In the genomic region with DNA sequence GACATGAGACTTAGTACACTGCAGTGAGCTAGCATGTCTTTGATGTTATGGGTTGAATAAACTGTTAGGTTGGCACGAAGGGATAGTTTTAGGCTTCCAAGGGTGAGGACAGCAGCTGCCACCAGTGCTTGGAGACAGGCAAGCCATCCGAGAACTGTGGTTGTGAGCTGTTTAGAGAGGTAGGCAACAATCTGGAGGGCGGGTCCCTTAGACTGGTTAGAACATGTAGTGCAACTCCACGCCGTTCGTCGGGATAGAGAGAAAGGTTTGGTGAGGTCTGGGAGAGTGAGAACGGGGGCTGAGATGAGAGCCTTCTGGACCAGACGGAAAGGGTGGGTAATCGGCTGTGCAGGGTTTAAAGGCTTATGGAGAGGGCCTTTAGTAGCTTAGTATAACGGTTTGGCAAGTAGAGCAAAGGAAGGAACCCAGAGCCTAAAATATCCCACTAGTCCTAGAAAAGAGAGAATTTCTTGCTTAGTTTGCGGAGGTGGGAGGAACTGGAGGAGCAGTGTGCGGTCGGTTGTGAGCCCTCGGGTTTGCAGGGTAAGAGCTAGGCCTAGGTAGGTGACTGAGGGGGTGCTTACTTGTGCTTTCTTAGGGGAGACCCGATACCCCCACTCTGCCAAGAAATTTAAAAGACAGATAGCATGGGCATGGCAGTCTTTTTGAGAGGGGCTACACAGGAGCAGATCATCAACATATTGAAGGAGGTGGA, we compare ENCODE assay signal across 19 cellular contexts.
DNase-seq lines count a peak whose midpoint lies in the region; TF ChIP-seq lines count a peak whose summit lies in the region.
"Had no signal": no experiment of that assay in that cellular context is flagged by ENCODE, and none has a peak within 500 bp of the region (broad histone marks: within the 10 kb centered on the region; RNA-seq: fewer than 3 reads in every experiment).

No MANE protein-coding gene starts in this region.

- DNase-seq in NCI-H82 treated with DMSO at 0.1 percent for 48 hours (lab: John Stamatoyannopoulos, UW; ENCODE audit: unreplicated experiment) (peak; percentile 57), epithelial cell of esophagus (ENCODE audit: low read depth) (peak; percentile 44), occipital lobe (lab: John Stamatoyannopoulos, UW) (peak; percentile 8), tibial artery (no peak), NCI-H1417 treated with DMSO at 0.1 percent for 48 hours (lab: John Stamatoyannopoulos, UW) (no peak)
- no peak for DNase-seq in activated naive CD4-positive, alpha-beta T cell (lab: John Stamatoyannopoulos, UW)
- no peak for DNase-seq in activated naive CD4-positive, alpha-beta T cell treated with anti-CD3 and anti-CD28 coated beads, Interleukin-2, amount 50 U/mL, for 16 hours
- DNase-seq: ACHN, C1 segment of cervical spinal cord, DND-41, H7, HFFc6, KG1, NCI-H1105 treated with DMSO at 0.1 percent for 48 hours, NCI-H1694 treated with DMSO at 0.1 percent for 48 hours, NCI-H2107, NCI-H510A treated with DMSO at 0.1 percent for 48 hours, PC-3, RPMI8226 had no signal

- H3K4me1 ChIP-seq in tibial artery, result peaks cover 0 to 41% (median 12%) of the 10 kb centered on the region in 4 donors

- peaks cover 24 to 34% (median 33%) of the 10 kb centered on the region in 3 donors for H3K36me3 ChIP-seq in tibial artery

- H3K27ac ChIP-seq in tibial artery, result peak overlapping the region; percentile 34 to 57

- no peak overlapping the region for H3K4me3 ChIP-seq in epithelial cell of esophagus (ENCODE audit: low read length)
- no peak overlapping the region for H3K4me3 ChIP-seq in tibial artery

- H3K27me3 ChIP-seq in tibial artery, result no peaks in the 10 kb centered on the region

- TF ChIP-seq CTCF in epithelial cell of esophagus (IDR thresholded peaks at IDR 0.05; ENCODE audit: insufficient read depth, low read depth, low read length, missing control alignments) (no peak), tibial artery (IDR thresholded peaks at IDR 0.05) (no peak)

- H3K9me3 ChIP-seq in tibial artery, result no peaks in the 10 kb centered on the region

- intact Hi-C loops in tibial artery (cut with DNase I; ENCODE audit: low total_unique reads), result loop anchor here (5.0 kb wide), 1 partner anchor 72 kb away; the partner anchor contains the start of genes CNST and TFB2M

Comparison
In these comparisons a context has a peak if more than half of its experiments do, and no peak if none do; other contexts are left out.
1. DNase-seq: peak in NCI-H82 treated with DMSO at 0.1 percent for 48 hours (single experiment), epithelial cell of esophagus (single experiment) and occipital lobe (single experiment); none in tibial artery (0 of 2), activated naive CD4-positive, alpha-beta T cell (0 of 4), activated naive CD4-positive, alpha-beta T cell treated with anti-CD3 and anti-CD28 coated beads, Interleukin-2, amount 50 U/mL, for 16 hours (single experiment) and NCI-H1417 treated with DMSO at 0.1 percent for 48 hours (single experiment).